22 cellular contexts compared by ENCODE assay signal in genomic region chr2:212929116-212929515, GRCh38.
DNase-seq lines count a peak whose midpoint lies in the region; ATAC-seq and TF ChIP-seq lines count a peak whose summit lies in the region.
"Had no signal": no experiment of that assay in that cellular context is flagged by ENCODE, and none has a peak within 500 bp of the region (broad histone marks: within the 10 kb centered on the region; RNA-seq: fewer than 3 reads in every experiment).

No MANE protein-coding gene starts in this region.

- in situ Hi-C loops in GM13977 (cut with MboI; ENCODE audit: low pct_unique_long_range_greater_than_20kb, low sequenced_read_pairs, unreplicated experiment) = no loop called here

- H3K27me3 Mint-ChIP-seq in activated CD4-positive, alpha-beta T cell treated with anti-CD3 and anti-CD28 coated beads for 36 hours = peaks cover 3% of the 10 kb centered on the region
- no peaks in the 10 kb centered on the region for H3K27me3 Mint-ChIP-seq in activated T-helper 2 cell treated with anti-CD3 and anti-CD28 coated beads, Interferon-gamma antibody, Interleukin-2, Interleukin-4, amounts not matched to agents 10 μg/mL and 5 μg/mL and 100 μg/mL, durations not matched to agents 14 hours and 24 hours and 36 hours (ENCODE audit: low read depth)
- H3K27me3 Mint-ChIP-seq: activated CD4-positive, alpha-beta memory T cell treated with anti-CD3 and anti-CD28 coated beads for 36 hours; dendritic cell treated with granulocyte-macrophage colony-stimulating factor and Interleukin-4, amounts not matched to agents 40 ng/mL and 50 ng/mL, for 4 days had no signal

- WGBS in body of pancreas, 2 donors = 66 to 78% methylated on average over 2 of the region's 2 CpGs

- H3K27ac Mint-ChIP-seq in activated CD4-positive, alpha-beta T cell treated with anti-CD3 and anti-CD28 coated beads for 36 hours = no peak overlapping the region
- H3K27ac Mint-ChIP-seq in activated T-helper 2 cell treated with anti-CD3 and anti-CD28 coated beads, Interferon-gamma antibody, Interleukin-2, Interleukin-4, amounts not matched to agents 10 μg/mL and 5 μg/mL and 100 μg/mL, durations not matched to agents 14 hours and 24 hours and 36 hours = peak overlapping the region; percentile 50
- H3K27ac Mint-ChIP-seq: activated CD4-positive, alpha-beta memory T cell treated with anti-CD3 and anti-CD28 coated beads for 36 hours; dendritic cell treated with granulocyte-macrophage colony-stimulating factor and Interleukin-4, amounts not matched to agents 40 ng/mL and 50 ng/mL, for 4 days had no signal

- H3K9me3 ChIP-seq in body of pancreas (no peaks in the 10 kb centered on the region), A673 (ENCODE audit: low read depth, low read length, poor library complexity, severe bottlenecking) (no peaks in the 10 kb centered on the region)
- H3K9me3 ChIP-seq: BLaER1, upper lobe of left lung had no signal

- H3K9me3 Mint-ChIP-seq in activated CD4-positive, alpha-beta T cell treated with anti-CD3 and anti-CD28 coated beads for 36 hours (ENCODE audit: low read depth) = peaks cover 4% of the 10 kb centered on the region
- H3K9me3 Mint-ChIP-seq in activated T-helper 2 cell treated with anti-CD3 and anti-CD28 coated beads, Interferon-gamma antibody, Interleukin-2, Interleukin-4, amounts not matched to agents 10 μg/mL and 5 μg/mL and 100 μg/mL, durations not matched to agents 14 hours and 24 hours and 36 hours = peaks cover 5% of the 10 kb centered on the region
- H3K9me3 Mint-ChIP-seq: activated CD4-positive, alpha-beta memory T cell treated with anti-CD3 and anti-CD28 coated beads for 36 hours; dendritic cell treated with granulocyte-macrophage colony-stimulating factor and Interleukin-4, amounts not matched to agents 40 ng/mL and 50 ng/mL, for 4 days had no signal

- H3K4me1 Mint-ChIP-seq in activated CD4-positive, alpha-beta T cell treated with anti-CD3 and anti-CD28 coated beads for 36 hours = peaks cover 23% of the 10 kb centered on the region
- H3K4me1 Mint-ChIP-seq in activated T-helper 2 cell treated with anti-CD3 and anti-CD28 coated beads, Interferon-gamma antibody, Interleukin-2, Interleukin-4, amounts not matched to agents 10 μg/mL and 5 μg/mL and 100 μg/mL, durations not matched to agents 14 hours and 24 hours and 36 hours (ENCODE audit: low read depth) = peaks cover 38% of the 10 kb centered on the region
- H3K4me1 Mint-ChIP-seq: nephron progenitor cell had no signal

- DNase-seq in activated CD4-positive, alpha-beta T cell treated with anti-CD3 and anti-CD28 coated beads for 36 hours = no peak
- no peak for DNase-seq in activated CD4-positive, alpha-beta T cell treated with anti-CD3 and anti-CD28 coated beads for 1 hour
- no peak for DNase-seq in activated T-helper 2 cell treated with anti-CD3 and anti-CD28 coated beads, Interferon-gamma antibody, Interleukin-2, Interleukin-4, amounts not matched to agents 10 μg/mL and 5 μg/mL and 100 μg/mL, durations not matched to agents 14 hours and 24 hours and 36 hours (ENCODE audit: low spot score)
- DNase-seq in putamen (ENCODE audit: low spot score) (peak; percentile 27), body of pancreas (no peak), GM13977 (ENCODE audit: low spot score) (no peak), A673 (ENCODE audit: low spot score) (no peak)
- DNase-seq: 8988T; activated CD4-positive, alpha-beta memory T cell treated with anti-CD3 and anti-CD28 coated beads for 36 hours; activated T-cell treated with anti-CD3 and anti-CD28 coated beads, Interleukin-2, amount 50 U/mL, for 1 hour; erythroblast; NCI-H1436 treated with DMSO at 0.1 percent for 48 hours; NCI-H748 treated with DMSO at 0.1 percent for 48 hours; nephron progenitor cell; posterior cingulate gyrus; stomach; upper lobe of left lung had no signal

- H3K36me3 ChIP-seq in body of pancreas (replicated peaks in 1 of 2; ENCODE audit: insufficient read depth in 1 of 2, low read depth in 2 of 2) (no peaks in the 10 kb centered on the region), A673 (ENCODE audit: insufficient read depth, low read length, poor library complexity, severe bottlenecking) (no peaks in the 10 kb centered on the region)
- H3K36me3 ChIP-seq: BLaER1, gastroesophageal sphincter, stomach, upper lobe of left lung had no signal

- ATAC-seq in activated CD4-positive, alpha-beta T cell treated with anti-CD3 and anti-CD28 coated beads for 36 hours = peak; percentile 85
- ATAC-seq in HG02852 (IDR thresholded peaks at IDR 0.05; ENCODE audit: unreplicated experiment) (peak; percentile 70), body of pancreas (no peak)

- H3K36me3 Mint-ChIP-seq in activated CD4-positive, alpha-beta T cell treated with anti-CD3 and anti-CD28 coated beads for 36 hours (ENCODE audit: low read depth) = no peaks in the 10 kb centered on the region
- no peaks in the 10 kb centered on the region for H3K36me3 Mint-ChIP-seq in activated T-helper 2 cell treated with anti-CD3 and anti-CD28 coated beads, Interferon-gamma antibody, Interleukin-2, Interleukin-4, amounts not matched to agents 10 μg/mL and 5 μg/mL and 100 μg/mL, durations not matched to agents 14 hours and 24 hours and 36 hours (ENCODE audit: low read depth)
- H3K36me3 Mint-ChIP-seq: activated CD4-positive, alpha-beta memory T cell treated with anti-CD3 and anti-CD28 coated beads for 36 hours had no signal

- TF ChIP-seq POLR2A in body of pancreas (IDR thresholded peaks at IDR 0.05) = no peak

- intact Hi-C loops in activated CD4-positive, alpha-beta T cell treated with anti-CD3 and anti-CD28 coated beads for 36 hours (cut with DNase I, micrococcal nuclease) = loop anchor here in 1 of 2 experiments (2.0 kb wide), 1 partner anchor 14 kb away; no protein-coding TSS in a partner anchor
- intact Hi-C loops in activated T-helper 2 cell treated with anti-CD3 and anti-CD28 coated beads, Interferon-gamma antibody, Interleukin-2, Interleukin-4, amounts not matched to agents 10 μg/mL and 5 μg/mL and 100 μg/mL, durations not matched to agents 14 hours and 24 hours and 36 hours (cut with micrococcal nuclease) = loop anchor here (1.0 kb wide), 4 partner anchors 14 to 190 kb away; no protein-coding TSS in a partner anchor
- intact Hi-C loops in body of pancreas (cut with DNase I) = no loop called here
- intact Hi-C loops in A673 (cut with micrococcal nuclease; ENCODE audit: unreplicated experiment) = no loop called here

- H3K27me3 ChIP-seq in body of pancreas = no peaks in the 10 kb centered on the region
- no peaks in the 10 kb centered on the region for H3K27me3 ChIP-seq in A673 (replicated peaks; ENCODE audit: insufficient read depth, low read depth, low read length, poor library complexity)
- H3K27me3 ChIP-seq: BLaER1, gastroesophageal sphincter, stomach, upper lobe of left lung had no signal

- H3K4me3 ChIP-seq in body of pancreas (no peak overlapping the region), A673 (ENCODE audit: low read depth, low read length, poor library complexity, severe bottlenecking) (no peak overlapping the region)
- H3K4me3 ChIP-seq: BLaER1, gastroesophageal sphincter, stomach, upper lobe of left lung had no signal

- no TSS peak for BruUV-seq in A673 (replicated peaks; lab: Mats Ljungman, UMichigan)

- H3K27ac ChIP-seq in body of pancreas = no peak overlapping the region
- H3K27ac ChIP-seq in A673 (ENCODE audit: low read depth, low read length, poor library complexity, severe bottlenecking) = no peak overlapping the region
- H3K27ac ChIP-seq: BLaER1, gastroesophageal sphincter, stomach, upper lobe of left lung, VCaP had no signal

- H3K4me1 ChIP-seq in body of pancreas = no peaks in the 10 kb centered on the region
- peaks cover 4% of the 10 kb centered on the region for H3K4me1 ChIP-seq in A673 (ENCODE audit: insufficient read depth, low read length, poor library complexity, severe bottlenecking)
- H3K4me1 ChIP-seq: BLaER1, gastroesophageal sphincter, stomach, upper lobe of left lung had no signal

- H3K4me3 Mint-ChIP-seq in activated CD4-positive, alpha-beta T cell treated with anti-CD3 and anti-CD28 coated beads for 36 hours = no peak overlapping the region
- H3K4me3 Mint-ChIP-seq in activated T-helper 2 cell treated with anti-CD3 and anti-CD28 coated beads, Interferon-gamma antibody, Interleukin-2, Interleukin-4, amounts not matched to agents 10 μg/mL and 5 μg/mL and 100 μg/mL, durations not matched to agents 14 hours and 24 hours and 36 hours (ENCODE audit: low read depth) = no peak overlapping the region
- H3K4me3 Mint-ChIP-seq: activated CD4-positive, alpha-beta memory T cell treated with anti-CD3 and anti-CD28 coated beads for 36 hours; dendritic cell treated with granulocyte-macrophage colony-stimulating factor and Interleukin-4, amounts not matched to agents 40 ng/mL and 50 ng/mL, for 4 days; nephron progenitor cell had no signal

- CTCF ChIA-PET in activated CD4-positive, alpha-beta T cell treated with anti-CD3 and anti-CD28 coated beads for 36 hours (lab: Charles Lee) = no interaction called here
- CTCF ChIA-PET in A673 (lab: Charles Lee) = no interaction called here

- POLR2A ChIA-PET in activated CD4-positive, alpha-beta T cell treated with anti-CD3 and anti-CD28 coated beads for 36 hours (lab: Charles Lee) = no interaction called here
- POLR2A ChIA-PET in A673 (lab: Charles Lee; ENCODE audit: low non-redundant PET) = no interaction called here

- TF ChIP-seq CTCF in body of pancreas (IDR thresholded peaks at IDR 0.05) (no peak), GM13977 (IDR thresholded peaks at IDR 0.05; ENCODE audit: extremely low read depth, insufficient read depth, missing control alignments) (no peak), A673 (conservative IDR thresholded peaks at IDR 0.05; ENCODE audit: low read depth, low read length) (no peak)
